ENCODE assay signal across 9 cellular contexts in the genomic region with DNA sequence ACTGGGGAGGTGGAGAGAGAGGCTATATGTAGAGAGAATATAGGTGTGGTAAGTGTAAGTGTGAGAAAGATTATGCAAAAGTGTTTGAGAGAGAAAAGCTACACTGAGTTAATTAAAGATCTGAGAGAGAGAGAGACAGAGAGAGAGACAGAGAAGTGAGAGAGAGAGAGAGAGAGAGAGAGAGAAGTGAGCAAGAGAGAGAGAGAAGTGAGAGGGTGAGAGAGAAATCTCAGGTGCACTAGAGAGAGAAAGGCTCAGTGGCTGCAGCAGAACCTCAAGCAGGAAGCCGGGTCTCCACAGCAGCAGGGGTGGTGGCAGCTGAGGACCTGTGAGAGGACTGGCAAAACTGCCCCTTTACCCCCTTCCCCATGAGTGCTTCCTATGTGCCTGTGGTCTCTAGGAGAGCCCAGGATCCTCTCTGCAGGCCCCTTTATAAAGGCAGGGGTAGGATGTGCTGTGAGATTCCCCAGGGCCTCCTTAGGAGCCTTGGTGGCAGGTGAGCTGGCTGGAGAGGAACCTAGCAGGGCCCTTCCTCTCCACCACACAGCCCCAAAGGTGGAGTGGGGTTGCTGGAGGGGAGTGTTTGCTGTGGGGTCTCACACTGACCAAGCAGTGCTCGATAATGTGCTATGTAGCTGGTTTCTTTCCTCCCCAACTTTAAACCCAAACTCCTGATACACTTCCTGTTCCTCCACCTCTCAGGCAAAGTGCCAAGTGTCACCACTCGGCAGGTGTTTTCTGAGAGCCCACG. TPM values are rescaled to one million over a fixed set of nuclear protein-coding genes. Genes with fewer than 3 reads are reported as not detected.
A peak's percentile ranks its signal among the peaks of the same experiment; 100 is the strongest.
DNase-seq lines count a peak whose midpoint lies in the region; ATAC-seq and TF ChIP-seq lines count a peak whose summit lies in the region.
"Had no signal": no experiment of that assay in that cellular context is flagged by ENCODE, and none has a peak within 500 bp of the region (broad histone marks: within the 10 kb centered on the region; RNA-seq: fewer than 3 reads in every experiment).

No MANE protein-coding gene starts in this region.

- no peak overlapping the region for H3K18ac ChIP-seq in mesendoderm (ENCODE audit: low read length)

- H2AFZ ChIP-seq in DND-41 (ENCODE audit: low read depth, low read length), result no peak overlapping the region

- no peaks in the 10 kb centered on the region for H3K36me3 ChIP-seq in DND-41 (ENCODE audit: insufficient read depth, low read length)
- H3K36me3 ChIP-seq in heart right ventricle, result no peaks in the 10 kb centered on the region
- H3K36me3 ChIP-seq in mesendoderm (ENCODE audit: control insufficient read depth, insufficient read depth, low read length), result no peaks in the 10 kb centered on the region

- no peaks in the 10 kb centered on the region for H3K79me1 ChIP-seq in mesendoderm (ENCODE audit: low read length)

- H3K79me2 ChIP-seq in DND-41 (ENCODE audit: insufficient read depth, low read length) (no peaks in the 10 kb centered on the region), mesendoderm (ENCODE audit: control insufficient read depth, insufficient read depth, low read length) (no peaks in the 10 kb centered on the region)

- no peak overlapping the region for H4K8ac ChIP-seq in mesendoderm (ENCODE audit: low read depth, low read length)

- H3K4me3 ChIP-seq in DND-41 (ENCODE audit: low read depth in 1 of 2, low read length in 2 of 2) (no peak overlapping the region), heart right ventricle (no peak overlapping the region), mesendoderm (ENCODE audit: low read length) (no peak overlapping the region)

- no peak overlapping the region for H3K4ac ChIP-seq in mesendoderm (ENCODE audit: low read depth, low read length)

- intact Hi-C loops in heart right ventricle (cut with DNase I), result no loop called here

- WGBS in heart right ventricle, 2 donors, result 27 to 37% methylated on average over 4 of the region's 4 CpGs
- no CpG with 5 or more reads among the region's 4 CpGs for WGBS in mesendoderm (ENCODE audit: extremely low coverage, insufficient coverage, low lambda C conversion rate)

- TF ChIP-seq CTCF in DND-41 (IDR thresholded peaks at IDR 0.05; ENCODE audit: borderline replicate concordance, extremely low read depth, low read length, poor library complexity, severe bottlenecking) (no peak), heart right ventricle (IDR thresholded peaks at IDR 0.05) (no peak)

- H2AK5ac ChIP-seq in mesendoderm (ENCODE audit: low read length), result no peak overlapping the region

- H3K4me2 ChIP-seq in DND-41 (ENCODE audit: insufficient read depth, low read length), result no peak overlapping the region
- H3K4me2 ChIP-seq in mesendoderm (ENCODE audit: low read length), result no peak overlapping the region

- H3K23ac ChIP-seq in mesendoderm (ENCODE audit: low read length), result no peak overlapping the region

- DNase-seq in DND-41, result peak; percentile 40
- DNase-seq in activated CD4-positive, alpha-beta T cell treated with anti-CD3 and anti-CD28 coated beads for 1 hour, result peak; percentile 11
- no peak for DNase-seq in heart right ventricle
- no peak for DNase-seq in NCI-H748 treated with DMSO at 0.1 percent for 48 hours (lab: John Stamatoyannopoulos, UW)
- DNase-seq in mesendoderm, result no peak
- DNase-seq in dedifferentiated amniotic fluid mesenchymal stem cell (ENCODE audit: extremely low spot score), result no peak
- DNase-seq: NCI-H2171 had no signal

- H2BK5ac ChIP-seq in mesendoderm (ENCODE audit: low read length), result no peak overlapping the region

- H3K9me3 ChIP-seq in DND-41 (ENCODE audit: insufficient read depth, low read length, severe bottlenecking) (no peaks in the 10 kb centered on the region), heart right ventricle (no peaks in the 10 kb centered on the region)

- H3K9ac ChIP-seq in DND-41 (ENCODE audit: low read depth, low read length) (no peak overlapping the region), mesendoderm (ENCODE audit: low read length) (no peak overlapping the region)

- H3K27me3 ChIP-seq in DND-41 (ENCODE audit: insufficient read depth, low read length, poor library complexity) (no peaks in the 10 kb centered on the region), heart right ventricle (no peaks in the 10 kb centered on the region), mesendoderm (ENCODE audit: insufficient read depth, low read length, poor library complexity) (no peaks in the 10 kb centered on the region)

- no peak overlapping the region for H2BK15ac ChIP-seq in mesendoderm (replicated peaks; ENCODE audit: low read depth)

- H2BK120ac ChIP-seq in mesendoderm (ENCODE audit: low read depth, low read length), result no peak overlapping the region

- H3K56ac ChIP-seq in mesendoderm (ENCODE audit: low read length), result no peak overlapping the region

- ATAC-seq in DND-41 (ENCODE audit: insufficient read depth, low read depth), result peak; percentile 82
- ATAC-seq in GM21737 (IDR thresholded peaks at IDR 0.05; ENCODE audit: unreplicated experiment), result peak; percentile 41
- ATAC-seq in heart right ventricle, result peak in 5 of 8 donors; percentile 26 to 49 (median 35)
- no peak for ATAC-seq in HG03378 (IDR thresholded peaks at IDR 0.05; ENCODE audit: unreplicated experiment)

- no peaks in the 10 kb centered on the region for H4K20me1 ChIP-seq in DND-41 (ENCODE audit: insufficient read depth, low read length)

- H3K27ac ChIP-seq in DND-41 (ENCODE audit: low read length), result no peak overlapping the region
- peak overlapping the region in 1 of 10 donors; percentile 61 for H3K27ac ChIP-seq in heart right ventricle
- no peak overlapping the region for H3K27ac ChIP-seq in mesendoderm (ENCODE audit: low read depth, low read length)

- H4K5ac ChIP-seq in mesendoderm (ENCODE audit: low read length), result no peak overlapping the region

- H3K4me1 ChIP-seq in DND-41 (ENCODE audit: insufficient read depth, low read length) (peaks cover 13% of the 10 kb centered on the region), heart right ventricle (peaks cover 0 to 17% (median 6%) of the 10 kb centered on the region in 9 donors), mesendoderm (ENCODE audit: control insufficient read depth, low read depth, low read length) (no peaks in the 10 kb centered on the region)

RNA-seq across cellular contexts. Expression of a gene that starts 52.6 kb away (rescaled TPM):
- total RNA-seq in heart right ventricle, result 1 to 10 TPM in 8 of 10 donors, under 1 TPM in 2; 0.82 to 4.6 (median 1.9) TPM
- polyA plus RNA-seq in heart right ventricle, result 1 to 10 TPM in 1 of 2 donors, under 1 TPM in 1; 0.43 to 2.3 TPM
- 0.34 TPM for polyA plus RNA-seq in mesendoderm (2013, experiment 1 of 2)
- 0.21 TPM for polyA plus RNA-seq in mesendoderm (2013, experiment 2 of 2)

Comparison
In these comparisons a context has a peak if more than half of its experiments do, and no peak if none do; other contexts are left out.
1. DNase-seq: peak in DND-41 (single experiment) and activated CD4-positive, alpha-beta T cell treated with anti-CD3 and anti-CD28 coated beads for 1 hour (single experiment); none in heart right ventricle (0 of 2), NCI-H748 treated with DMSO at 0.1 percent for 48 hours (single experiment), mesendoderm (single experiment) and dedifferentiated amniotic fluid mesenchymal stem cell (single experiment).